24 cellular contexts compared by ENCODE assay signal in genomic region chr11:121898913-121899312, GRCh38.
"Had no signal": no experiment of that assay in that cellular context is flagged by ENCODE, and none has a peak within 500 bp of the region (broad histone marks: within the 10 kb centered on the region; RNA-seq: fewer than 3 reads in every experiment).

No MANE protein-coding gene starts in this region.

- H3K27me3 ChIP-seq: colonic mucosa, dorsolateral prefrontal cortex, heart left ventricle, neural progenitor cell, upper lobe of left lung had no signal

- H3K9ac ChIP-seq: neural progenitor cell had no signal

- H3K4me1 ChIP-seq: colonic mucosa, neural progenitor cell, upper lobe of left lung had no signal

- H3K27me3 Mint-ChIP-seq: activated naive CD8-positive, alpha-beta T cell treated with anti-CD3 and anti-CD28 coated beads for 36 hours; effector memory CD8-positive, alpha-beta T cell had no signal

- DNase-seq: activated CD4-positive, alpha-beta T cell treated with anti-CD3 and anti-CD28 coated beads, Interleukin-2, amount 50 U/mL, for 4 hours; activated CD8-positive, alpha-beta memory T cell treated with anti-CD3 and anti-CD28 coated beads for 24 hours; activated CD8-positive, alpha-beta memory T cell treated with anti-CD3 and anti-CD28 coated beads, Interleukin-2, amount 50 U/mL, for 4 hours; activated naive CD4-positive, alpha-beta T cell treated with Interleukin-2 at 50 U/mL for 16 hours; activated naive CD8-positive, alpha-beta T cell treated with anti-CD3 and anti-CD28 coated beads for 36 hours; activated T-cell treated with anti-CD3 and anti-CD28 coated beads, Interleukin-2, amount 50 U/mL, for 4 hours; amniotic stem cell; colonic mucosa; dorsolateral prefrontal cortex; effector memory CD8-positive, alpha-beta T cell; heart left ventricle; kidney; naive B cell; retina; stimulated activated CD4-positive, alpha-beta T cell treated with anti-CD3 and anti-CD28 coated beads, Interleukin-2, amount 100 ng/mL, for 48 hours; stimulated activated CD8-positive, alpha-beta memory T cell treated with anti-CD3 and anti-CD28 coated beads, Interleukin-4, amount 100 ng/mL, for 48 hours; stimulated activated naive B cell treated with anti-CD40 and anti-IgM and Interleukin-4, amounts not matched to agents 10 μg/mL and 1 μg/mL and 100 μg/mL, for 72 hours; upper lobe of left lung had no signal

- H3K4me3 Mint-ChIP-seq: activated naive CD8-positive, alpha-beta T cell treated with anti-CD3 and anti-CD28 coated beads for 36 hours; activated T-cell treated with anti-CD3 and anti-CD28 coated beads, Interleukin-2, amount 50 U/mL, for 4 hours; effector memory CD8-positive, alpha-beta T cell; neural progenitor cell; stimulated activated naive B cell treated with anti-CD40 and anti-IgM and Interleukin-4, amounts not matched to agents 10 μg/mL and 1 μg/mL and 100 μg/mL, for 72 hours; WTC11 had no signal

- H3K27ac ChIP-seq: colonic mucosa, dorsolateral prefrontal cortex, heart left ventricle, neural progenitor cell, thoracic aorta, upper lobe of left lung had no signal

- H3K27ac Mint-ChIP-seq: activated naive CD8-positive, alpha-beta T cell treated with anti-CD3 and anti-CD28 coated beads for 36 hours; effector memory CD8-positive, alpha-beta T cell; naive B cell; neural progenitor cell; stimulated activated naive B cell treated with anti-CD40 and anti-IgM and Interleukin-4, amounts not matched to agents 10 μg/mL and 1 μg/mL and 100 μg/mL, for 72 hours; WTC11 had no signal

- H3K4me3 ChIP-seq: colonic mucosa, dorsolateral prefrontal cortex, heart left ventricle, lung, neural progenitor cell, thoracic aorta, upper lobe of left lung had no signal

- H2AFZ ChIP-seq: neural progenitor cell had no signal

- H3K4me1 Mint-ChIP-seq: activated naive CD8-positive, alpha-beta T cell treated with anti-CD3 and anti-CD28 coated beads for 36 hours had no signal

- H3K36me3 Mint-ChIP-seq: activated naive CD8-positive, alpha-beta T cell treated with anti-CD3 and anti-CD28 coated beads for 36 hours; naive B cell; stimulated activated naive B cell treated with anti-CD40 and anti-IgM and Interleukin-4, amounts not matched to agents 10 μg/mL and 1 μg/mL and 100 μg/mL, for 72 hours; WTC11 had no signal

- H3K9me3 ChIP-seq: colonic mucosa, heart left ventricle, thoracic aorta, upper lobe of left lung had no signal

- H3K9me3 Mint-ChIP-seq: activated naive CD8-positive, alpha-beta T cell treated with anti-CD3 and anti-CD28 coated beads for 36 hours; activated T-cell treated with anti-CD3 and anti-CD28 coated beads, Interleukin-2, amount 50 U/mL, for 4 hours; stimulated activated naive B cell treated with anti-CD40 and anti-IgM and Interleukin-4, amounts not matched to agents 10 μg/mL and 1 μg/mL and 100 μg/mL, for 72 hours had no signal

- ATAC-seq: activated T-cell treated with anti-CD3 and anti-CD28 coated beads, Interleukin-2, amount 50 U/mL, for 4 hours; effector memory CD8-positive, alpha-beta T cell; esophagus mucosa; heart left ventricle; left lobe of liver; stimulated activated naive B cell treated with anti-CD40 and anti-IgM and Interleukin-4, amounts not matched to agents 10 μg/mL and 1 μg/mL and 100 μg/mL, for 72 hours; WTC11 had no signal

- H3K4me2 ChIP-seq: neural progenitor cell had no signal

- H3K36me3 ChIP-seq: colonic mucosa, heart left ventricle, neural progenitor cell, thoracic aorta, upper lobe of left lung had no signal
